17 cellular contexts compared by ENCODE assay signal in the genomic region with DNA sequence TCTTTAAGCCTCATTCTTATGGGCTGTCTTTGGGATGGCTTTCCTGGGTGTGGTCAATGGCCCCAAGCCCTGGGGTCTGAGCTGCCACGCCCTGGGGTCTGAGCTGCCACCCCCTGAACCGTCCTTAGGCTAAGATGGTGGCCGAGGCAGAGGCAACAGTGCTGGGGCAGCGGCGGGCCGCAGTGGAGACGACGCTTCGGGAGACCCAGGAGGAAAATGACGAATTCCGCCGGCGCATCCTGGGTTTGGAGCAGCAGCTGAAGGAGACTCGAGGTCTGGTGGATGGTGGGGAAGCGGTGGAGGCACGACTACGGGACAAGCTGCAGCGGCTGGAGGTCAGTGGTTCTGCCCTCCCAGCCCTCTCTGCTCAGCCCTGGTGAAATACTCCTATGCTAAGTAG. TPM values are rescaled to one million over a fixed set of nuclear protein-coding genes. Genes with fewer than 3 reads are reported as not detected.
DNase-seq lines count a peak whose midpoint lies in the region; ATAC-seq and TF ChIP-seq lines count a peak whose summit lies in the region.
"Had no signal": no experiment of that assay in that cellular context is flagged by ENCODE, and none has a peak within 500 bp of the region (broad histone marks: within the 10 kb centered on the region; RNA-seq: fewer than 3 reads in every experiment).

No MANE protein-coding gene starts in this region.

- H3K4me1 Mint-ChIP-seq in Calu3 (ENCODE audit: low read depth, unreplicated experiment) = no peaks in the 10 kb centered on the region
- H3K4me1 Mint-ChIP-seq in neural crest cell = peaks cover 12% of the 10 kb centered on the region
- no peaks in the 10 kb centered on the region for H3K4me1 Mint-ChIP-seq in MCF 10A (ENCODE audit: insufficient read depth, unreplicated experiment)
- H3K4me1 Mint-ChIP-seq: CD4-positive, alpha-beta memory T cell had no signal

- CTCF ChIA-PET in Calu3 (lab: Charles Lee) = interaction anchor here (0.9 kb wide), 1 partner anchor 10 kb away, joined by 5 read pairs; the partner anchor contains the start of gene TUFT1
- CTCF ChIA-PET in MCF 10A (lab: Yijun Ruan, JAX) = interaction anchor here (0.6 to 2.0 kb wide), 5 partner anchors 52 to 1758 kb away, joined by 3 to 6 read pairs (median 4); no protein-coding TSS in a partner anchor

- POLR2A ChIA-PET in MCF 10A (lab: Yijun Ruan, JAX) = interaction anchor here (0.9 to 1.0 kb wide), 2 partner anchors 8 to 10 kb away, joined by 3 read pairs; no protein-coding TSS in a partner anchor

- BruUV-seq in Calu3 (replicated peaks; lab: Mats Ljungman, UMichigan) (no TSS peak), MCF 10A (replicated peaks; lab: Mats Ljungman, UMichigan) (no TSS peak)

- no peaks in the 10 kb centered on the region for H3K9me3 Mint-ChIP-seq in Calu3 (ENCODE audit: low read depth, unreplicated experiment)
- H3K9me3 Mint-ChIP-seq in neural crest cell = no peaks in the 10 kb centered on the region
- H3K9me3 Mint-ChIP-seq in MCF 10A (ENCODE audit: unreplicated experiment) = no peaks in the 10 kb centered on the region
- H3K9me3 Mint-ChIP-seq: CD4-positive, alpha-beta memory T cell; HFFc6 had no signal

- H3K4me3 ChIP-seq in coronary artery = no peak overlapping the region
- H3K4me3 ChIP-seq: GM12878, HAP-1 had no signal

- no peak for ATAC-seq in GM21447 (IDR thresholded peaks at IDR 0.05; ENCODE audit: unreplicated experiment)
- ATAC-seq: GM12878 had no signal

- intact Hi-C loops in Calu3 (cut with micrococcal nuclease; ENCODE audit: unreplicated experiment) (no loop called here), MCF 10A (cut with micrococcal nuclease) (no loop called here)

- H3K27ac ChIP-seq in coronary artery = no peak overlapping the region

- TF ChIP-seq CTCF in Calu3 (IDR thresholded peaks at IDR 0.05; ENCODE audit: unreplicated experiment) = no peak
- no peak for TF ChIP-seq CTCF in coronary artery (IDR thresholded peaks at IDR 0.05)
- TF ChIP-seq CTCF in neural crest cell (conservative IDR thresholded peaks at IDR 0.05) = no peak
- no peak for TF ChIP-seq CTCF in MCF 10A (IDR thresholded peaks at IDR 0.05; ENCODE audit: unreplicated experiment)

- peaks cover 92% of the 10 kb centered on the region for H3K36me3 Mint-ChIP-seq in Calu3 (ENCODE audit: insufficient read depth, unreplicated experiment)
- no peaks in the 10 kb centered on the region for H3K36me3 Mint-ChIP-seq in neural crest cell (ENCODE audit: low read depth)
- no peaks in the 10 kb centered on the region for H3K36me3 Mint-ChIP-seq in MCF 10A (ENCODE audit: insufficient read depth, unreplicated experiment)
- H3K36me3 Mint-ChIP-seq: CD4-positive, alpha-beta memory T cell had no signal

- DNase-seq in Calu3 = no peak
- DNase-seq in coronary artery (ENCODE audit: low spot score) = peak; percentile 63
- no peak for DNase-seq in neural crest cell (ENCODE audit: low read depth, low spot score)
- no peak for DNase-seq in MCF 10A (ENCODE audit: unreplicated experiment)
- no peak for DNase-seq in NCI-H2029 treated with DMSO at 0.1 percent for 48 hours (lab: John Stamatoyannopoulos, UW)
- DNase-seq: C1 segment of cervical spinal cord; CD4-positive, alpha-beta memory T cell; COR-L47; DMS 273 treated with DMSO at 0.1 percent for 48 hours; DMS79; EL; GDM1; GOT3; HFFc6 had no signal

- no peaks in the 10 kb centered on the region for H3K27me3 Mint-ChIP-seq in Calu3 (ENCODE audit: unreplicated experiment)
- no peaks in the 10 kb centered on the region for H3K27me3 Mint-ChIP-seq in neural crest cell (ENCODE audit: low read depth)
- no peaks in the 10 kb centered on the region for H3K27me3 Mint-ChIP-seq in MCF 10A (ENCODE audit: insufficient read depth, unreplicated experiment)

- H3K4me3 Mint-ChIP-seq in Calu3 (ENCODE audit: low read depth, unreplicated experiment) (no peak overlapping the region), neural crest cell (no peak overlapping the region), MCF 10A (ENCODE audit: unreplicated experiment) (no peak overlapping the region)
- H3K4me3 Mint-ChIP-seq: CD4-positive, alpha-beta memory T cell; HFFc6 had no signal

- H3K27ac Mint-ChIP-seq in Calu3 (ENCODE audit: unreplicated experiment) (peak overlapping the region; percentile 22), neural crest cell (ENCODE audit: unreplicated experiment) (peak overlapping the region; percentile 8), MCF 10A (ENCODE audit: low read depth, unreplicated experiment) (no peak overlapping the region)
- H3K27ac Mint-ChIP-seq: HFFc6 had no signal

RNA-seq across cellular contexts. Expression of gene TUFT1, which starts 10.3 kb away (rescaled TPM):
- total RNA-seq in Calu3 (2022) = 31.4 and 34.3 TPM in 2 replicates
- total RNA-seq in neural crest cell = 7.5 TPM in 2 replicates
- total RNA-seq in MCF 10A (2022) = 90.6 and 162 TPM in 2 replicates

RNA-seq across cellular contexts. Expression of gene CGN, which starts 18.6 kb away (rescaled TPM):
- total RNA-seq in Calu3 (2022) (113 and 131 TPM in 2 replicates), neural crest cell (6.7 and 7.2 TPM in 2 replicates), MCF 10A (2022) (0.32 and 0.33 TPM in 2 replicates)

Comparison
In these comparisons a context has a peak if more than half of its experiments do, and no peak if none do; other contexts are left out.
1. RNA of gene CGN, which starts 18.6 kb away (total RNA-seq): 113 to 131 TPM in Calu3; 6.7 to 7.2 TPM in neural crest cell and 0.32 to 0.33 TPM in MCF 10A; every median in the first group is over 10 times any median in the second.